35 cellular contexts compared by ENCODE assay signal in the genomic region with DNA sequence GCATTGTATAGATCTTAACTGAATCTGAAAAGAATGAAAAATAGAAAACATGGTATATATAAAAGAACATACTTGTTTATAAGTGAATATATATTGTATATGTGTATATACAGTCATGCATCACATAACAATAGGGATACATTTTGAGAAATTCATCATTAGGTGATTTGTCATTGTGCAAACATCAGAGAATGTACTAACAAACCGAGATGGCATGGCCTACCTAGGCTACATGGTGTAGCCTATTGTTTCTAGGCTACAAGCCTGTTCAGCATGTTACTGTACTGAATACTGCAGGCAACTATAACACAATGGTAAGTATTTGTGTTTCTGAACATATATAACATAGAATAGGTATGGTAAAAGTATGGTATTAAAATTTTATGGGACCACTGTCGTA.
"Had no signal": no experiment of that assay in that cellular context is flagged by ENCODE, and none has a peak within 500 bp of the region (broad histone marks: within the 10 kb centered on the region; RNA-seq: fewer than 3 reads in every experiment).

No MANE protein-coding gene starts in this region.

- H3K27me3 ChIP-seq: MG63 had no signal

- H3K27ac ChIP-seq: KMS-11 had no signal

- H3K4me2 ChIP-seq: KMS-11 had no signal

- H3K36me3 ChIP-seq: MG63 had no signal

- H3K9ac ChIP-seq: KMS-11 had no signal

- H3K4me3 ChIP-seq: MG63 had no signal

- H3K9me3 ChIP-seq: MG63 had no signal

- DNase-seq: Karpas-422, Kasumi-1, KG1, MG63, MM.1S, MV-4-11, NCI-H1048, NCI-H1092, NCI-H1092 treated with DMSO at 0.1 percent for 48 hours, NCI-H1105, NCI-H1105 treated with DMSO at 0.1 percent for 48 hours, NCI-H1417, NCI-H1417 treated with DMSO at 0.1 percent for 48 hours, NCI-H1436, NCI-H1436 treated with DMSO at 0.1 percent for 48 hours, NCI-H146, NCI-H1694, NCI-H1694 treated with DMSO at 0.1 percent for 48 hours, NCI-H187, NCI-H187 treated with DMSO at 0.1 percent for 48 hours, NCI-H1930, NCI-H2029, NCI-H2029 treated with DMSO at 0.1 percent for 48 hours, NCI-H2081, NCI-H2081 treated with DMSO at 0.1 percent for 48 hours, NCI-H2107, NCI-H2171, NCI-H2171 treated with DMSO at 0.1 percent for 48 hours, NCI-H2227 treated with DMSO at 0.1 percent for 48 hours, NCI-H226, NCI-H345, NCI-H446, NCI-H446 treated with DMSO at 0.1 percent for 48 hours, NCI-H510A had no signal
